In genomic region chr11:116790167-116791001, GRCh38 we compare ENCODE assay signal across 16 cellular contexts. TPM values are rescaled to one million over a fixed set of nuclear protein-coding genes. Genes with fewer than 3 reads are reported as not detected.
"Had no signal": no experiment of that assay in that cellular context is flagged by ENCODE, and none has a peak within 500 bp of the region (broad histone marks: within the 10 kb centered on the region; RNA-seq: fewer than 3 reads in every experiment).

No MANE protein-coding gene starts in this region.

- H3K4me3 ChIP-seq: smooth muscle cell, tibial artery had no signal

- H3K27ac ChIP-seq: ascending aorta, esophagus muscularis mucosa, parathyroid adenoma, tibial artery had no signal

- H3K27me3 ChIP-seq: ascending aorta, dorsolateral prefrontal cortex, esophagus muscularis mucosa had no signal

- H2AFZ ChIP-seq: parathyroid adenoma had no signal

- H3K9ac ChIP-seq: parathyroid adenoma had no signal

- H3K27ac Mint-ChIP-seq: activated CD8-positive, alpha-beta memory T cell treated with anti-CD3 and anti-CD28 coated beads, Interleukin-2, amount 10 ng/mL, durations not matched to agents 7 days and 5 days; activated naive CD8-positive, alpha-beta T cell treated with anti-CD3 and anti-CD28 coated beads, Interleukin-2, amount 50 U/mL, for 24 hours; activated T-cell treated with anti-CD3 and anti-CD28 coated beads, Interleukin-2, amount 50 U/mL, for 24 hours; memory B cell had no signal

- H3K4me3 Mint-ChIP-seq: activated CD8-positive, alpha-beta memory T cell treated with anti-CD3 and anti-CD28 coated beads, Interleukin-2, amount 10 ng/mL, durations not matched to agents 7 days and 5 days; activated T-cell treated with anti-CD3 and anti-CD28 coated beads, Interleukin-2, amount 50 U/mL, for 24 hours; memory B cell; stimulated activated memory B cell treated with anti-CD40 and anti-IgM and Interleukin-4, amounts not matched to agents 10 μg/mL and 1 μg/mL and 100 μg/mL, for 72 hours had no signal

- H3K9me3 ChIP-seq: ascending aorta, esophagus muscularis mucosa, tibial artery had no signal

- H3K4me1 ChIP-seq: parathyroid adenoma had no signal

- H3K27me3 Mint-ChIP-seq: activated T-cell treated with anti-CD3 and anti-CD28 coated beads, Interleukin-2, amount 50 U/mL, for 24 hours; memory B cell had no signal

- H3K9me3 Mint-ChIP-seq: activated naive CD8-positive, alpha-beta T cell treated with anti-CD3 and anti-CD28 coated beads, Interleukin-2, amount 50 U/mL, for 24 hours; activated T-cell treated with anti-CD3 and anti-CD28 coated beads, Interleukin-2, amount 50 U/mL, for 24 hours; immature natural killer cell; memory B cell; stimulated activated memory B cell treated with anti-CD40 and anti-IgM and Interleukin-4, amounts not matched to agents 10 μg/mL and 1 μg/mL and 100 μg/mL, for 72 hours had no signal

RNA-seq across cellular contexts. Expression of gene APOA5, which starts 1.3 kb away (rescaled TPM):
- total RNA-seq: activated CD8-positive, alpha-beta memory T cell treated with anti-CD3 and anti-CD28 coated beads, Interleukin-2, amount 10 ng/mL, durations not matched to agents 7 days and 5 days; ascending aorta; bronchial epithelial cell; esophagus muscularis mucosa; fibroblast of villous mesenchyme; left cardiac atrium; smooth muscle cell; T-helper 2 cell treated with Interferon-gamma antibody and Interleukin-4, amounts not matched to agents 100 ng/mL and 5 ng/mL, for 36 hours had no signal
- polyA plus RNA-seq: immature natural killer cell, smooth muscle cell had no signal

RNA-seq across cellular contexts. Expression of gene APOA4, which starts 32.7 kb away (rescaled TPM):
- total RNA-seq: activated CD8-positive, alpha-beta memory T cell treated with anti-CD3 and anti-CD28 coated beads, Interleukin-2, amount 10 ng/mL, durations not matched to agents 7 days and 5 days; bronchial epithelial cell; dorsolateral prefrontal cortex; fibroblast of villous mesenchyme; left cardiac atrium; smooth muscle cell; T-helper 2 cell treated with Interferon-gamma antibody and Interleukin-4, amounts not matched to agents 100 ng/mL and 5 ng/mL, for 36 hours had no signal
- polyA plus RNA-seq: immature natural killer cell had no signal

RNA-seq across cellular contexts. Expression of gene APOC3, which starts 39.3 kb away (rescaled TPM):
- total RNA-seq: activated CD8-positive, alpha-beta memory T cell treated with anti-CD3 and anti-CD28 coated beads, Interleukin-2, amount 10 ng/mL, durations not matched to agents 7 days and 5 days; bronchial epithelial cell; dorsolateral prefrontal cortex; esophagus muscularis mucosa; fibroblast of villous mesenchyme; left cardiac atrium; smooth muscle cell; T-helper 2 cell treated with Interferon-gamma antibody and Interleukin-4, amounts not matched to agents 100 ng/mL and 5 ng/mL, for 36 hours had no signal
- polyA plus RNA-seq: immature natural killer cell had no signal
